In the genomic region with DNA sequence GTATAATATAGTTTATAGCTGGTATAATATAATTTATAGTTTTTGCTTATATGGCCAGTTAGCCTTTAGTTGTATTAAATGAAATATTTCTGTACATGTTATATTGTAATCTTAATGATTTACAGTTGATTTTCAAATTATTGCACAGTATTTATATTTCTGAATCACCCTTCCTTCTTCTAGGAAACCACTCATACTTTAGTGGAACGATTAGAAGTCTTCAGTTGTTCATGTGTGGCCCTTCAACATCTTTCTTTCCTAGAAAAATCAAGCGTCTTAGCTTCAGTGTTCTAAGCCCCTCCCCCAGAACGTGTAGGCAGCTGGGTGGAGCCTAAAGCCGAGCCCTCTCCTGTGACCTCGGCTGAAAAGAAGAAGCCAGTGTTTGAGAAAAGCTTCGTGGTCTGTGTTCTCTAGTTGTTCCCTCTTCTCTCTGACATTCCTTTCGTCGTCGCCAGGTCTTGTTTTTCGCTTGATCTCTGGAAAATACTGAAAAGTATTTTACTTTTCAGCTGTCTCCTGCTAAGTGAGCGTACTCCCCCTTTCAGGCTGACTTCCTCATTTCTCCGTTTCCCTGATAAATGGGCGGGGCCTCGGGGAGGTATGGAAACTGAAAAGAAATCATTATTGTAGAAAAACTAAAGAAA, we compare ENCODE assay signal across 8 cellular contexts. TPM values are rescaled to one million over a fixed set of nuclear protein-coding genes. Genes with fewer than 3 reads are reported as not detected.
DNase-seq lines count a peak whose midpoint lies in the region; ATAC-seq and TF ChIP-seq lines count a peak whose summit lies in the region.

A gene with protein sequence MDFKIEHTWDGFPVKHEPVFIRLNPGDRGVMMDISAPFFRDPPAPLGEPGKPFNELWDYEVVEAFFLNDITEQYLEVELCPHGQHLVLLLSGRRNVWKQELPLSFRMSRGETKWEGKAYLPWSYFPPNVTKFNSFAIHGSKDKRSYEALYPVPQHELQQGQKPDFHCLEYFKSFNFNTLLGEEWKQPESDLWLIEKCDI (plus strand): TSS at position 342 of the 644 bp plus-strand sequence. CDS start 6,459 bp downstream, outside the sequence.

- no peaks in the 10 kb centered on the region for H3K27me3 Mint-ChIP-seq in activated T-helper 2 cell treated with anti-CD3 and anti-CD28 coated beads, Interferon-gamma antibody, Interleukin-2, Interleukin-4, amounts not matched to agents 10 μg/mL and 5 μg/mL and 100 μg/mL, durations not matched to agents 14 hours and 24 hours and 36 hours (ENCODE audit: low read depth)

- intact Hi-C loops in activated T-helper 2 cell treated with anti-CD3 and anti-CD28 coated beads, Interferon-gamma antibody, Interleukin-2, Interleukin-4, amounts not matched to agents 10 μg/mL and 5 μg/mL and 100 μg/mL, durations not matched to agents 14 hours and 24 hours and 36 hours (cut with micrococcal nuclease), result loop anchor here (10.0 kb wide), 1 partner anchor 1131 kb away; a partner anchor contains a TSS
- intact Hi-C loops in stomach (cut with DNase I; ENCODE audit: low total_unique reads), result no loop called here

- peak within 1 kb of the TSS; percentile 43 for H2AFZ ChIP-seq in neural cell (ENCODE audit: low read depth, low read length)

- H3K9me2 ChIP-seq in neural cell (ENCODE audit: insufficient read depth, low read length), result no peaks in the 10 kb centered on the region

- no peaks in the 10 kb centered on the region for H3K27me3 ChIP-seq in neural cell (ENCODE audit: insufficient read depth, low read depth, low read length)
- H3K27me3 ChIP-seq in stomach, result no peaks in the 10 kb centered on the region

- peaks cover 4% of the 10 kb centered on the region for H3K36me3 Mint-ChIP-seq in activated T-helper 2 cell treated with anti-CD3 and anti-CD28 coated beads, Interferon-gamma antibody, Interleukin-2, Interleukin-4, amounts not matched to agents 10 μg/mL and 5 μg/mL and 100 μg/mL, durations not matched to agents 14 hours and 24 hours and 36 hours (ENCODE audit: low read depth)

- H3K9me3 ChIP-seq in neural cell (ENCODE audit: low read length) (no peaks in the 10 kb centered on the region), stomach (no peaks in the 10 kb centered on the region)

- 0 to 6% (median 2%) methylated on average over 14 of the region's 14 CpGs for WGBS in stomach, 5 donors

- H3K27ac ChIP-seq in neural cell (ENCODE audit: low read length) (no peak within 1 kb of the TSS), stomach (peak within 1 kb of the TSS; percentile 80 to 98 (median 88))

- peak within 1 kb of the TSS; percentile 25 for H3K4me2 ChIP-seq in neural cell (ENCODE audit: low read length)

- peaks cover 12 to 48% (median 27%) of the 10 kb centered on the region in 4 donors for H3K4me1 ChIP-seq in stomach

- no peaks in the 10 kb centered on the region for H3F3A ChIP-seq in neural cell (ENCODE audit: insufficient read depth, low read length, poor library complexity, severe bottlenecking)

- DNase-seq in COLO668 (lab: John Stamatoyannopoulos, UW; ENCODE audit: unreplicated experiment), result peak; percentile 52
- peak; percentile 54 for DNase-seq in HK-2 (ENCODE audit: unreplicated experiment)
- peak; percentile 82 for DNase-seq in RPMI8226
- peak; percentile 70 for DNase-seq in activated T-helper 2 cell treated with anti-CD3 and anti-CD28 coated beads, Interferon-gamma antibody, Interleukin-2, Interleukin-4, amounts not matched to agents 10 μg/mL and 5 μg/mL and 100 μg/mL, durations not matched to agents 14 hours and 24 hours and 36 hours (ENCODE audit: low spot score)
- peak; percentile 74 for DNase-seq in fibroblast of the aortic adventitia (ENCODE audit: low read depth)
- DNase-seq in stomach, result peak; percentile 74

- H3K27ac Mint-ChIP-seq in activated T-helper 2 cell treated with anti-CD3 and anti-CD28 coated beads, Interferon-gamma antibody, Interleukin-2, Interleukin-4, amounts not matched to agents 10 μg/mL and 5 μg/mL and 100 μg/mL, durations not matched to agents 14 hours and 24 hours and 36 hours, result peak within 1 kb of the TSS; percentile 96

- H3K9ac ChIP-seq in neural cell (ENCODE audit: low read length), result peak within 1 kb of the TSS; percentile 32

- H3K4me3 ChIP-seq in fibroblast of the aortic adventitia (ENCODE audit: low read depth, low read length), result peak within 1 kb of the TSS; percentile 64
- H3K4me3 ChIP-seq in neural cell (ENCODE audit: low read length), result peak within 1 kb of the TSS; percentile 83
- peak within 1 kb of the TSS; percentile 43 to 51 (median 44) for H3K4me3 ChIP-seq in stomach

- no peaks in the 10 kb centered on the region for H3K36me3 ChIP-seq in neural cell (ENCODE audit: insufficient read depth, low read length)
- H3K36me3 ChIP-seq in stomach, result no peaks in the 10 kb centered on the region

- TF ChIP-seq EP300 in neural cell (conservative IDR thresholded peaks at IDR 0.05; ENCODE audit: poor library complexity, severe bottlenecking) (no peak), stomach (IDR thresholded peaks at IDR 0.05) (no peak)

- no peak for TF ChIP-seq RAD21 in neural cell (conservative IDR thresholded peaks at IDR 0.05)

- no peaks in the 10 kb centered on the region for H4K20me1 ChIP-seq in neural cell (ENCODE audit: insufficient read depth)

- ATAC-seq in GM19455 (IDR thresholded peaks at IDR 0.05; ENCODE audit: unreplicated experiment), result peak; percentile 47

- peaks cover 37% of the 10 kb centered on the region for H3K4me1 Mint-ChIP-seq in activated T-helper 2 cell treated with anti-CD3 and anti-CD28 coated beads, Interferon-gamma antibody, Interleukin-2, Interleukin-4, amounts not matched to agents 10 μg/mL and 5 μg/mL and 100 μg/mL, durations not matched to agents 14 hours and 24 hours and 36 hours (ENCODE audit: low read depth)

- TF ChIP-seq CTCF in fibroblast of the aortic adventitia (IDR thresholded peaks at IDR 0.05; ENCODE audit: insufficient read depth, low read length) (no peak), neural cell (IDR thresholded peaks at IDR 0.05; ENCODE audit: poor library complexity, severe bottlenecking) (no peak), stomach (IDR thresholded peaks at IDR 0.05) (no peak)

- no peaks in the 10 kb centered on the region for H3K9me3 Mint-ChIP-seq in activated T-helper 2 cell treated with anti-CD3 and anti-CD28 coated beads, Interferon-gamma antibody, Interleukin-2, Interleukin-4, amounts not matched to agents 10 μg/mL and 5 μg/mL and 100 μg/mL, durations not matched to agents 14 hours and 24 hours and 36 hours

- peak within 1 kb of the TSS; percentile 93 for H3K4me3 Mint-ChIP-seq in activated T-helper 2 cell treated with anti-CD3 and anti-CD28 coated beads, Interferon-gamma antibody, Interleukin-2, Interleukin-4, amounts not matched to agents 10 μg/mL and 5 μg/mL and 100 μg/mL, durations not matched to agents 14 hours and 24 hours and 36 hours (ENCODE audit: low read depth)

- TF ChIP-seq POLR2A in stomach (IDR thresholded peaks at IDR 0.05), result no peak

- H3K79me2 ChIP-seq in neural cell (replicated peaks; ENCODE audit: insufficient read depth, low read length), result peaks cover 16% of the 10 kb centered on the region

TF ChIP-seq in neural cell, 6 proteins besides CTCF, POLR2A, EP300 and RAD21:
- peak; percentile 18 for TF ChIP-seq SMC3 (conservative IDR thresholded peaks at IDR 0.05; ENCODE audit: poor library complexity)
- TF ChIP-seq, protein P1, sequence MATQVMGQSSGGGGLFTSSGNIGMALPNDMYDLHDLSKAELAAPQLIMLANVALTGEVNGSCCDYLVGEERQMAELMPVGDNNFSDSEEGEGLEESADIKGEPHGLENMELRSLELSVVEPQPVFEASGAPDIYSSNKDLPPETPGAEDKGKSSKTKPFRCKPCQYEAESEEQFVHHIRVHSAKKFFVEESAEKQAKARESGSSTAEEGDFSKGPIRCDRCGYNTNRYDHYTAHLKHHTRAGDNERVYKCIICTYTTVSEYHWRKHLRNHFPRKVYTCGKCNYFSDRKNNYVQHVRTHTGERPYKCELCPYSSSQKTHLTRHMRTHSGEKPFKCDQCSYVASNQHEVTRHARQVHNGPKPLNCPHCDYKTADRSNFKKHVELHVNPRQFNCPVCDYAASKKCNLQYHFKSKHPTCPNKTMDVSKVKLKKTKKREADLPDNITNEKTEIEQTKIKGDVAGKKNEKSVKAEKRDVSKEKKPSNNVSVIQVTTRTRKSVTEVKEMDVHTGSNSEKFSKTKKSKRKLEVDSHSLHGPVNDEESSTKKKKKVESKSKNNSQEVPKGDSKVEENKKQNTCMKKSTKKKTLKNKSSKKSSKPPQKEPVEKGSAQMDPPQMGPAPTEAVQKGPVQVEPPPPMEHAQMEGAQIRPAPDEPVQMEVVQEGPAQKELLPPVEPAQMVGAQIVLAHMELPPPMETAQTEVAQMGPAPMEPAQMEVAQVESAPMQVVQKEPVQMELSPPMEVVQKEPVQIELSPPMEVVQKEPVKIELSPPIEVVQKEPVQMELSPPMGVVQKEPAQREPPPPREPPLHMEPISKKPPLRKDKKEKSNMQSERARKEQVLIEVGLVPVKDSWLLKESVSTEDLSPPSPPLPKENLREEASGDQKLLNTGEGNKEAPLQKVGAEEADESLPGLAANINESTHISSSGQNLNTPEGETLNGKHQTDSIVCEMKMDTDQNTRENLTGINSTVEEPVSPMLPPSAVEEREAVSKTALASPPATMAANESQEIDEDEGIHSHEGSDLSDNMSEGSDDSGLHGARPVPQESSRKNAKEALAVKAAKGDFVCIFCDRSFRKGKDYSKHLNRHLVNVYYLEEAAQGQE (IDR thresholded peaks at IDR 0.05; ENCODE audit: borderline replicate concordance), result no peak

RNA-seq across cellular contexts. Expression of the gene that starts here (rescaled TPM):
- 7.1 and 9.2 TPM in 2 replicates for total RNA-seq in activated T-helper 2 cell treated with anti-CD3 and anti-CD28 coated beads, Interferon-gamma antibody, Interleukin-2, Interleukin-4, amounts not matched to agents 10 μg/mL and 5 μg/mL and 100 μg/mL, durations not matched to agents 14 hours and 24 hours and 36 hours
- total RNA-seq in fibroblast of the aortic adventitia (ENCODE audit: low replicate concordance) (11.5 and 17.5 TPM in 2 replicates), stomach (10 to 100 TPM in 2 of 5 donors, 1 to 10 TPM in 2, not detected in 1; 4.5 to 27.5 (median 11.2) TPM)
- polyA plus RNA-seq in neural cell (39.6 and 42.2 TPM in 2 replicates), stomach (10 to 100 TPM in 2 of 3 donors, 1 to 10 TPM in 1; 9.0 to 19.9 (median 15.1) TPM)
- polyA minus RNA-seq in neural cell, result 21.2 and 21.7 TPM in 2 replicates
